13 cellular contexts compared by ENCODE assay signal in the genomic region with DNA sequence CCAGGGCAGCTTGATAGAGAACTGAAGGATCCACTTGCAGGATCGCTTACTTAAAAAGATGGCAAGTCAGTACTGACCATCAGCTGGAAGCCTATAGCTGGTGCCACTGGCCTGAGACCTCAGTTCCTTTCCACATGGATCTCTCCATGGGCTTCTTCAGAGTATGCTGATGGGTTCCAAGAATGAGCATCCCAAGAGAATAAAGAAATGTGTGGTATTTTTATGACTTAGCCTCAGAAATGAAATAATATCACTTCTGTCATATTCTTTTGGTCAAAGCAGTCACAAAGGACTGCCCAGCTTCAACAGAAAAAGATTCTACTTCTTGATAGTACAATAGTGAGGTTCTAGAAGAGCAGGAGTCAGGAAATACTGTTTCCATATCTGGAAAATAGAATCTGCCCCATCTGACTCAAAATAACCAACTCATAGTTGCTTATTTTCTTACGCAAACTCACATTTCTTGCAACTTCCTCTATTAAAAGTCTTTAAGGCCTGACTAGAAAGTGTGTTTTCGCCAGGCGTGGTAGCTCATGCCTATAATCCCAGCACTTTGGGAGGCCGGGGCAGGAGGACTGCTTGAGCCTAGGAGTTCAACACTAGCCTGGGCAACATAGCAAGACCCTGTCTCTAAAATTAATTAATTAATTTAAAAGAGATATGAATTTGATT.
DNase-seq lines count a peak whose midpoint lies in the region; ATAC-seq and TF ChIP-seq lines count a peak whose summit lies in the region.
"Had no signal": no experiment of that assay in that cellular context is flagged by ENCODE, and none has a peak within 500 bp of the region (broad histone marks: within the 10 kb centered on the region; RNA-seq: fewer than 3 reads in every experiment).

No MANE protein-coding gene starts in this region.

- TF ChIP-seq CTCF in osteocyte (IDR thresholded peaks at IDR 0.05) = no peak

- H3K27ac Mint-ChIP-seq in activated naive CD8-positive, alpha-beta T cell treated with anti-CD3 and anti-CD28 coated beads, Interleukin-2, amount 50 U/mL, for 24 hours = peak overlapping the region; percentile 72
- H3K27ac Mint-ChIP-seq in osteocyte (ENCODE audit: unreplicated experiment) = peak overlapping the region; percentile 56

- no peaks in the 10 kb centered on the region for H3K27me3 Mint-ChIP-seq in activated naive CD8-positive, alpha-beta T cell treated with anti-CD3 and anti-CD28 coated beads, Interleukin-2, amount 50 U/mL, for 24 hours
- H3K27me3 Mint-ChIP-seq in osteocyte (ENCODE audit: unreplicated experiment) = no peaks in the 10 kb centered on the region
- H3K27me3 Mint-ChIP-seq: central memory CD8-positive, alpha-beta T cell had no signal

- H3K36me3 Mint-ChIP-seq in activated naive CD8-positive, alpha-beta T cell treated with anti-CD3 and anti-CD28 coated beads, Interleukin-2, amount 50 U/mL, for 24 hours (ENCODE audit: low read depth) = peaks cover 7% of the 10 kb centered on the region
- H3K36me3 Mint-ChIP-seq in osteocyte (ENCODE audit: unreplicated experiment) = peaks cover 2% of the 10 kb centered on the region

- DNase-seq in GM03348 (ENCODE audit: low spot score) (peak; percentile 32), NOMO-1 treated with dmso at 0.1 percent for 144 hours (lab: John Stamatoyannopoulos, UW; ENCODE audit: unreplicated experiment) (peak; percentile 55), osteocyte (ENCODE audit: extremely low spot score, unreplicated experiment) (no peak), COLO829 (ENCODE audit: low spot score) (no peak), HT-29 (ENCODE audit: low spot score) (no peak), epidermal melanocyte (ENCODE audit: insufficient read length, low spot score) (no peak), DMS114 treated with DMSO at 0.1 percent for 48 hours (lab: John Stamatoyannopoulos, UW; ENCODE audit: unreplicated experiment) (no peak)
- DNase-seq in activated naive CD8-positive, alpha-beta T cell treated with anti-CD3 and anti-CD28 coated beads, Interleukin-2, amount 50 U/mL, for 24 hours = no peak
- DNase-seq: DND-41, foreskin keratinocyte, left colon, pancreas had no signal

- no peak for ATAC-seq in activated naive CD8-positive, alpha-beta T cell treated with anti-CD3 and anti-CD28 coated beads, Interleukin-2, amount 50 U/mL, for 24 hours
- ATAC-seq: foreskin keratinocyte, left colon had no signal

- H3K4me3 Mint-ChIP-seq in activated naive CD8-positive, alpha-beta T cell treated with anti-CD3 and anti-CD28 coated beads, Interleukin-2, amount 50 U/mL, for 24 hours = peak overlapping the region; percentile 50
- no peak overlapping the region for H3K4me3 Mint-ChIP-seq in osteocyte (ENCODE audit: unreplicated experiment)
- H3K4me3 Mint-ChIP-seq: central memory CD8-positive, alpha-beta T cell had no signal

- no peaks in the 10 kb centered on the region for H3K9me3 Mint-ChIP-seq in activated naive CD8-positive, alpha-beta T cell treated with anti-CD3 and anti-CD28 coated beads, Interleukin-2, amount 50 U/mL, for 24 hours
- H3K9me3 Mint-ChIP-seq in osteocyte (ENCODE audit: unreplicated experiment) = no peaks in the 10 kb centered on the region
- H3K9me3 Mint-ChIP-seq: central memory CD8-positive, alpha-beta T cell had no signal

- peaks cover 65% of the 10 kb centered on the region for H3K4me1 Mint-ChIP-seq in activated naive CD8-positive, alpha-beta T cell treated with anti-CD3 and anti-CD28 coated beads, Interleukin-2, amount 50 U/mL, for 24 hours
- peaks cover 47% of the 10 kb centered on the region for H3K4me1 Mint-ChIP-seq in osteocyte (ENCODE audit: unreplicated experiment)

Comparison
In these comparisons a context has a peak if more than half of its experiments do, and no peak if none do; other contexts are left out.
1. DNase-seq: peak in GM03348 (single experiment) and NOMO-1 treated with dmso at 0.1 percent for 144 hours (single experiment); none in activated naive CD8-positive, alpha-beta T cell treated with anti-CD3 and anti-CD28 coated beads, Interleukin-2, amount 50 U/mL, for 24 hours (single experiment), osteocyte (single experiment), COLO829 (single experiment), HT-29 (single experiment), epidermal melanocyte (single experiment) and DMS114 treated with DMSO at 0.1 percent for 48 hours (single experiment).